ENCODE assay signal across 8 cellular contexts in genomic region chr15:74540761-74541493, GRCh38. TPM values are rescaled to one million over a fixed set of nuclear protein-coding genes. Genes with fewer than 3 reads are reported as not detected.
DNase-seq lines count a peak whose midpoint lies in the region; ATAC-seq, FAIRE-seq and TF ChIP-seq lines count a peak whose summit lies in the region.

A gene with protein sequence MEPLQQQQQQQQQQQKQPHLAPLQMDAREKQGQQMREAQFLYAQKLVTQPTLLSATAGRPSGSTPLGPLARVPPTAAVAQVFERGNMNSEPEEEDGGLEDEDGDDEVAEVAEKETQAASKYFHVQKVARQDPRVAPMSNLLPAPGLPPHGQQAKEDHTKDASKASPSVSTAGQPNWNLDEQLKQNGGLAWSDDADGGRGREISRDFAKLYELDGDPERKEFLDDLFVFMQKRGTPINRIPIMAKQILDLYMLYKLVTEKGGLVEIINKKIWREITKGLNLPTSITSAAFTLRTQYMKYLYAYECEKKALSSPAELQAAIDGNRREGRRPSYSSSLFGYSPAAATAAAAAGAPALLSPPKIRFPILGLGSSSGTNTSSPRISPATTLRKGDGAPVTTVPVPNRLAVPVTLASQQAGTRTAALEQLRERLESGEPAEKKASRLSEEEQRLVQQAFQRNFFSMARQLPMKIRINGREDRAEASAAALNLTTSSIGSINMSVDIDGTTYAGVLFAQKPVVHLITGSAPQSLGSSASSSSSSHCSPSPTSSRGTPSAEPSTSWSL (plus strand): TSS chr15:74541220. CDS start chr15:74543937, 2,717 bp downstream.

- H3K9ac ChIP-seq in OCI-LY1 (ENCODE audit: low read length), result peak within 1 kb of the TSS; percentile 83

- H3K36me3 ChIP-seq in OCI-LY1 (ENCODE audit: insufficient read depth, low read length), result no peaks in the 10 kb centered on the region

- H3K9me3 Mint-ChIP-seq in endothelial cell (ENCODE audit: unreplicated experiment) (no peaks in the 10 kb centered on the region), mesothelial cell of epicardium (no peaks in the 10 kb centered on the region)

- H3K36me3 Mint-ChIP-seq in endothelial cell (ENCODE audit: low read depth, unreplicated experiment), result peaks cover 8% of the 10 kb centered on the region
- H3K36me3 Mint-ChIP-seq in mesothelial cell of epicardium, result no peaks in the 10 kb centered on the region

- H3K4me1 ChIP-seq in OCI-LY1 (ENCODE audit: insufficient read depth, low read length, severe bottlenecking), result peaks cover 24% of the 10 kb centered on the region

- H3K27ac Mint-ChIP-seq in endothelial cell (ENCODE audit: unreplicated experiment) (peak within 1 kb of the TSS; percentile 92), mesothelial cell of epicardium (peak within 1 kb of the TSS; percentile 94)

- H3K27me3 Mint-ChIP-seq in endothelial cell (ENCODE audit: unreplicated experiment) (peaks cover 8% of the 10 kb centered on the region), mesothelial cell of epicardium (ENCODE audit: low read depth) (peaks cover 11% of the 10 kb centered on the region)

- no peaks in the 10 kb centered on the region for H3K9me3 ChIP-seq in OCI-LY1 (ENCODE audit: low read length)

- H3K4me3 Mint-ChIP-seq in endothelial cell (ENCODE audit: unreplicated experiment) (peak within 1 kb of the TSS; percentile 98), mesothelial cell of epicardium (peak within 1 kb of the TSS; percentile 91)

- H3K27ac ChIP-seq in OCI-LY1 (ENCODE audit: low read depth, low read length, poor library complexity, severe bottlenecking), result peak within 1 kb of the TSS; percentile 59

- H3F3A ChIP-seq in OCI-LY1 (ENCODE audit: insufficient read depth, low read length), result peaks cover 3% of the 10 kb centered on the region; the same call in 1 of the 2 replicates

- peak; percentile 52 for DNase-seq in D721Med (ENCODE audit: insufficient read length, low spot score)
- peak; percentile 95 for DNase-seq in HuH-7.5 (ENCODE audit: low spot score)
- DNase-seq in activated CD8-positive, alpha-beta memory T cell treated with anti-CD3 and anti-CD28 coated beads, Interleukin-2, amount 50 U/mL, for 24 hours (ENCODE audit: extremely low read depth), result peak; percentile 95
- DNase-seq in endothelial cell (ENCODE audit: low spot score), result peak; percentile 91
- peak; percentile 92 to 96 for DNase-seq in mesothelial cell of epicardium (ENCODE audit: low spot score in 2 of 2, unreplicated experiment in 2 of 2)
- peak; percentile 87 for DNase-seq in stimulated activated CD8-positive, alpha-beta memory T cell treated with anti-CD3 and anti-CD28 coated beads, Interleukin-15, amount 100 ng/mL, for 24 hours (ENCODE audit: low read depth)

- no peak for FAIRE-seq in D721Med (lab: Jason Lieb, UNC)

- no peaks in the 10 kb centered on the region for H3K79me2 ChIP-seq in OCI-LY1 (ENCODE audit: insufficient read depth, low read length)

- H3K27me3 ChIP-seq in OCI-LY1 (ENCODE audit: insufficient read depth, low read length), result no peaks in the 10 kb centered on the region

- TF ChIP-seq CTCF in D721Med (IDR thresholded peaks at IDR 0.05; ENCODE audit: insufficient read depth, missing control alignments) (no peak), OCI-LY1 (IDR thresholded peaks at IDR 0.05; ENCODE audit: low read length) (no peak), endothelial cell (IDR thresholded peaks at IDR 0.05; ENCODE audit: unreplicated experiment) (no peak), mesothelial cell of epicardium (IDR thresholded peaks at IDR 0.05; ENCODE audit: unreplicated experiment) (no peak)

- H2AFZ ChIP-seq in OCI-LY1 (ENCODE audit: low read length), result no peak within 1 kb of the TSS; the same call in 1 of the 2 replicates

- H3K9me2 ChIP-seq in OCI-LY1 (ENCODE audit: low read depth, low read length), result no peaks in the 10 kb centered on the region

- peak within 1 kb of the TSS; percentile 83 for H3K4me3 ChIP-seq in OCI-LY1 (ENCODE audit: low read depth, low read length, poor library complexity, severe bottlenecking)

- H4K20me1 ChIP-seq in OCI-LY1 (ENCODE audit: insufficient read depth, low read length), result no peaks in the 10 kb centered on the region

- peak within 1 kb of the TSS; percentile 85 for H3K4me2 ChIP-seq in OCI-LY1 (ENCODE audit: low read length)

- ATAC-seq in GM21526 (IDR thresholded peaks at IDR 0.05; ENCODE audit: low FRiP score, unreplicated experiment), result peak; percentile 61

- H3K4me1 Mint-ChIP-seq in endothelial cell (ENCODE audit: unreplicated experiment) (peaks cover 40% of the 10 kb centered on the region), mesothelial cell of epicardium (peaks cover 45% of the 10 kb centered on the region)

RNA-seq across cellular contexts. Expression of the gene that starts here (rescaled TPM):
- total RNA-seq in endothelial cell (ENCODE audit: unreplicated experiment) (70.0 TPM), mesothelial cell of epicardium (18.0 to 22.1 TPM (median 19.6 TPM) in 3 replicates)

Comparison
In these comparisons a context has a peak if more than half of its experiments do, and no peak if none do; other contexts are left out.
1. Peak in every context shown above with its lines: DNase-seq, ATAC-seq, H3K4me3 ChIP-seq and H3K27ac ChIP-seq.